ENCODE assay signal across 19 cellular contexts in the genomic region with DNA sequence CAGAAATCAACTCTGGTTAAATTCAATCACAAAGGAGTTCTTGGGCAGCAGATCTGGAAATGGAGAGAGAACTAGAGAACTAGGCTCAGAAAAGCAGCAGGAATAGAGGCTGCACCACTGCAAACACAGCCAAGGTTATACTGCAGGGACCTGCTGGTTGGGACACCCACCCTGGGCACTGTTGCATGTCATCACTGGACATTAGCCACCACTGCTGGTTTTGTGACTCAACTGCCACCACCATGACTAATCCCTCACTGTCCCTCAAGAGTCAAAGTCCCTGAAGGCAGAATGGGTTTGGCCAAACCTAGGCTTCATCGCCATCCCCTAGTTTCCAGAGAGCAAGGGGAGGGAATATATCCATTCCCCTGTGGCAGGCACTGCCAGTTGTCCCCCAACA. TPM values are rescaled to one million over a fixed set of nuclear protein-coding genes. Genes with fewer than 3 reads are reported as not detected.
A peak's percentile ranks its signal among the peaks of the same experiment; 100 is the strongest.
DNase-seq lines count a peak whose midpoint lies in the region; ATAC-seq, FAIRE-seq and TF ChIP-seq lines count a peak whose summit lies in the region.
"Had no signal": no experiment of that assay in that cellular context is flagged by ENCODE, and none has a peak within 500 bp of the region (broad histone marks: within the 10 kb centered on the region; RNA-seq: fewer than 3 reads in every experiment).

No MANE protein-coding gene starts in this region.

- CTCF ChIA-PET in CD8-positive, alpha-beta T cell (lab: Charles Lee), result no interaction called here
- CTCF ChIA-PET in activated CD8-positive, alpha-beta T cell treated with anti-CD3 and anti-CD28 coated beads, Interleukin-2, amount 10 ng/mL, durations not matched to agents 7 days and 5 days (lab: Charles Lee), result no interaction called here
- CTCF ChIA-PET in HepG2 (lab: Yijun Ruan, JAX; ENCODE audit: low intra/inter-chr PET ratio, low total read pairs), result no interaction called here

- H4K20me1 ChIP-seq in BLaER1 treated with 17β-estradiol and CSF1 and Interleukin-3, amounts not matched to agents 10 nM and 100 nM, result peaks cover 69 to 97% (median 84%) of the 10 kb centered on the region in 11 experiments
- no peaks in the 10 kb centered on the region for H4K20me1 ChIP-seq in HepG2 (ENCODE audit: insufficient read depth, low read length)

- H3K27me3 Mint-ChIP-seq in CD8-positive, alpha-beta T cell (ENCODE audit: low read depth), result no peaks in the 10 kb centered on the region
- H3K27me3 Mint-ChIP-seq in activated CD8-positive, alpha-beta T cell treated with anti-CD3 and anti-CD28 coated beads, Interleukin-2, amount 10 ng/mL, durations not matched to agents 7 days and 5 days (ENCODE audit: low read depth), result no peaks in the 10 kb centered on the region

- TF ChIP-seq CTCF in CD8-positive, alpha-beta T cell (IDR thresholded peaks at IDR 0.05), result no peak
- TF ChIP-seq CTCF in HepG2 (CRISPR knock-in tag; IDR thresholded peaks at IDR 0.05), result no peak
- TF ChIP-seq CTCF in dorsolateral prefrontal cortex (IDR thresholded peaks at IDR 0.05 in 54 of 56, conservative IDR thresholded peaks at IDR 0.05 in 2 of 56; ENCODE audit: low read depth in 1 of 56, partially characterized antibody in 56 of 56), result no peak

- ATAC-seq in CD8-positive, alpha-beta T cell, result no peak
- no peak for ATAC-seq in activated CD8-positive, alpha-beta T cell treated with anti-CD3 and anti-CD28 coated beads, Interleukin-2, amount 10 ng/mL, durations not matched to agents 7 days and 5 days
- ATAC-seq in HepG2, result peak; percentile 60

- H3K27me3 ChIP-seq in BLaER1 treated with 17β-estradiol and CSF1 and Interleukin-3, amounts not matched to agents 10 nM and 100 nM, result peaks cover 95 to 100% (median 98%) of the 10 kb centered on the region in 11 experiments
- no peaks in the 10 kb centered on the region for H3K27me3 ChIP-seq in CD8-positive, alpha-beta T cell (ENCODE audit: insufficient read depth, low read length)
- H3K27me3 ChIP-seq in HepG2 (ENCODE audit: control insufficient read depth in 1 of 2, insufficient read depth in 2 of 2, low read length in 2 of 2) (no peaks in the 10 kb centered on the region), dorsolateral prefrontal cortex (peaks cover 0 to 67% (median 10%) of the 10 kb centered on the region in 45 donors)
- H3K27me3 ChIP-seq: cardiac muscle cell, ovary, sigmoid colon, SJSA1 had no signal

- POLR2A ChIA-PET in CD8-positive, alpha-beta T cell (lab: Charles Lee), result interaction anchor here (1.0 kb wide), 1 partner anchor 40 kb away, joined by 3 read pairs; no protein-coding TSS in a partner anchor
- POLR2A ChIA-PET in activated CD8-positive, alpha-beta T cell treated with anti-CD3 and anti-CD28 coated beads, Interleukin-2, amount 10 ng/mL, durations not matched to agents 7 days and 5 days (lab: Charles Lee), result no interaction called here
- POLR2A ChIA-PET in HepG2 (lab: Yijun Ruan, JAX), result no interaction called here

- H3K4me2 ChIP-seq in BLaER1 treated with 17β-estradiol and CSF1 and Interleukin-3, amounts not matched to agents 10 nM and 100 nM, result peak overlapping the region in 6 of 11 experiments; percentile 1 to 62 (median 42); a peak in 9 of 22 replicates
- no peak overlapping the region for H3K4me2 ChIP-seq in HepG2 (ENCODE audit: low read depth, low read length)

- H3K36me3 ChIP-seq in BLaER1 treated with 17β-estradiol and CSF1 and Interleukin-3, amounts not matched to agents 10 nM and 100 nM, result peaks cover 3 to 35% (median 9%) of the 10 kb centered on the region in 11 experiments; a peak in 16 of 22 replicates
- H3K36me3 ChIP-seq in CD8-positive, alpha-beta T cell (ENCODE audit: insufficient read depth, low read length), result no peaks in the 10 kb centered on the region
- H3K36me3 ChIP-seq in HepG2 (replicated peaks in 1 of 2; ENCODE audit: control insufficient read depth in 1 of 2, insufficient read depth in 2 of 2, low read length in 2 of 2), result peaks cover 0 to 17% of the 10 kb centered on the region in 2 experiments; a peak in 3 of 5 replicates
- H3K36me3 ChIP-seq: cardiac muscle cell, ovary had no signal

- H2AFZ ChIP-seq in HepG2 (ENCODE audit: low read length), result no peak overlapping the region

- H3K9me3 ChIP-seq in BLaER1 treated with 17β-estradiol and CSF1 and Interleukin-3, amounts not matched to agents 10 nM and 100 nM (replicated peaks in 1 of 11), result no peaks in the 10 kb centered on the region
- no peaks in the 10 kb centered on the region for H3K9me3 ChIP-seq in CD8-positive, alpha-beta T cell (ENCODE audit: low read length)
- no peaks in the 10 kb centered on the region for H3K9me3 ChIP-seq in HepG2 (ENCODE audit: low read length)
- H3K9me3 ChIP-seq: ovary, sigmoid colon, SJSA1 had no signal

- no peaks in the 10 kb centered on the region for H3K9me3 Mint-ChIP-seq in CD8-positive, alpha-beta T cell
- H3K9me3 Mint-ChIP-seq in activated CD8-positive, alpha-beta T cell treated with anti-CD3 and anti-CD28 coated beads, Interleukin-2, amount 10 ng/mL, durations not matched to agents 7 days and 5 days (ENCODE audit: insufficient read depth), result no peaks in the 10 kb centered on the region

- peaks cover 41 to 65% (median 44%) of the 10 kb centered on the region in 10 experiments for H3K4me1 ChIP-seq in BLaER1 treated with 17β-estradiol and CSF1 and Interleukin-3, amounts not matched to agents 10 nM and 100 nM
- H3K4me1 ChIP-seq in CD8-positive, alpha-beta T cell (ENCODE audit: insufficient read depth, low read length), result peaks cover 38% of the 10 kb centered on the region
- peaks cover 33% of the 10 kb centered on the region for H3K4me1 ChIP-seq in HepG2 (ENCODE audit: insufficient read depth, low read length)

- H3K4me1 Mint-ChIP-seq in CD8-positive, alpha-beta T cell (ENCODE audit: low read depth), result peaks cover 66% of the 10 kb centered on the region
- peaks cover 42% of the 10 kb centered on the region for H3K4me1 Mint-ChIP-seq in activated CD8-positive, alpha-beta T cell treated with anti-CD3 and anti-CD28 coated beads, Interleukin-2, amount 10 ng/mL, durations not matched to agents 7 days and 5 days (ENCODE audit: low read depth)

- TF ChIP-seq RAD21 in HepG2 (CRISPR knock-in tag; IDR thresholded peaks at IDR 0.05), result no peak

- intact Hi-C loops in CD8-positive, alpha-beta T cell (cut with DNase I, micrococcal nuclease), result loop anchor here in 1 of 2 experiments (10.0 kb wide), 1 partner anchor 63 kb away; no protein-coding TSS in a partner anchor
- intact Hi-C loops in HepG2 (cut with micrococcal nuclease; ENCODE audit: unreplicated experiment), result loop anchor here (2.0 kb wide), 1 partner anchor 37 kb away; no protein-coding TSS in a partner anchor
- intact Hi-C loops in dorsolateral prefrontal cortex (cut with DNase I), result no loop called here

- in situ Hi-C loops in HepG2 (cut with HindIII; ENCODE audit: extremely low pct_ligation_motif_present, low pct_unique_long_range_greater_than_20kb), result no loop called here

- H3K27ac ChIP-seq in BLaER1 treated with 17β-estradiol and CSF1 and Interleukin-3, amounts not matched to agents 10 nM and 100 nM, result no peak overlapping the region
- H3K27ac ChIP-seq in CD8-positive, alpha-beta T cell (ENCODE audit: low read depth, low read length), result no peak overlapping the region
- H3K27ac ChIP-seq in HepG2 (ENCODE audit: extremely low read length, insufficient read depth, low read length) (peak overlapping the region; percentile 71), dorsolateral prefrontal cortex (peak overlapping the region in 2 of 59 donors; percentile 10 to 20)
- H3K27ac ChIP-seq: cardiac muscle cell, ovary, sigmoid colon, SJSA1 had no signal

- BruUV-seq in HepG2 (replicated peaks; lab: Mats Ljungman, UMichigan), result no TSS peak

- peak overlapping the region; percentile 69 for H3K27ac Mint-ChIP-seq in CD8-positive, alpha-beta T cell
- peak overlapping the region; percentile 67 for H3K27ac Mint-ChIP-seq in activated CD8-positive, alpha-beta T cell treated with anti-CD3 and anti-CD28 coated beads, Interleukin-2, amount 10 ng/mL, durations not matched to agents 7 days and 5 days

- no peak for FAIRE-seq in HepG2 (lab: Jason Lieb, UNC)

- peaks cover 32% of the 10 kb centered on the region for H3K79me2 ChIP-seq in HepG2 (ENCODE audit: insufficient read depth, low read length)

- TF ChIP-seq POLR2A in HepG2 (IDR thresholded peaks at IDR 0.05; ENCODE audit: insufficient read depth in 1 of 2, low read depth in 2 of 2, low read length in 2 of 2), result no peak

- H3K9ac ChIP-seq in BLaER1 treated with 17β-estradiol and CSF1 and Interleukin-3, amounts not matched to agents 10 nM and 100 nM, result no peak overlapping the region
- no peak overlapping the region for H3K9ac ChIP-seq in HepG2 (ENCODE audit: insufficient read depth, low read depth, low read length)

- TF ChIP-seq EP300 in HepG2 (IDR thresholded peaks at IDR 0.05; ENCODE audit: low read depth in 2 of 2, low read length in 2 of 2) (no peak), HepG2 (CRISPR knock-in tag; IDR thresholded peaks at IDR 0.05; ENCODE audit: borderline replicate concordance) (no peak)

- no peak overlapping the region for H3K4me3 ChIP-seq in BLaER1 treated with 17β-estradiol and CSF1 and Interleukin-3, amounts not matched to agents 10 nM and 100 nM
- H3K4me3 ChIP-seq in CD8-positive, alpha-beta T cell (ENCODE audit: low read depth, low read length), result no peak overlapping the region
- H3K4me3 ChIP-seq in HepG2 (replicated peaks in 1 of 3; ENCODE audit: insufficient read depth in 1 of 3, low read depth in 2 of 3, low read length in 3 of 3) (no peak overlapping the region), dorsolateral prefrontal cortex (no peak overlapping the region)
- H3K4me3 ChIP-seq: cardiac muscle cell, ovary, sigmoid colon, SJSA1 had no signal

- DNase-seq in CD8-positive, alpha-beta T cell, result no peak
- no peak for DNase-seq in activated CD8-positive, alpha-beta T cell treated with anti-CD3 and anti-CD28 coated beads, Interleukin-2, amount 10 ng/mL, durations not matched to agents 7 days and 5 days
- peak; percentile 13 for DNase-seq in HepG2 (ENCODE audit: low spot score)
- no peak for DNase-seq in GF-D8 (lab: John Stamatoyannopoulos, UW)
- no peak for DNase-seq in NOMO-1 treated with dmso at 0.1 percent for 144 hours (lab: John Stamatoyannopoulos, UW; ENCODE audit: unreplicated experiment)
- DNase-seq in dorsolateral prefrontal cortex, result no peak
- DNase-seq: activated CD4-positive, CD25-positive, alpha-beta regulatory T cell treated with anti-CD3 and anti-CD28 coated beads, Interleukin-2, amount 50 U/mL, for 72 hours; activated CD8-positive, alpha-beta memory T cell treated with anti-CD3 and anti-CD28 coated beads, Interleukin-2, amount 50 U/mL, for 48 hours; effector CD4-positive, alpha-beta T cell; glutamatergic neuron; KBM-7; NCI-H526 treated with DMSO at 0.1 percent for 48 hours; ovary; sigmoid colon; stimulated activated CD4-positive, alpha-beta T cell treated with anti-CD3 and anti-CD28 coated beads, Interleukin-1b, Interleukin-23, amount 100 ng/mL, for 48 hours; T1000 had no signal

- peaks cover 60% of the 10 kb centered on the region for H3K36me3 Mint-ChIP-seq in CD8-positive, alpha-beta T cell
- H3K36me3 Mint-ChIP-seq in activated CD8-positive, alpha-beta T cell treated with anti-CD3 and anti-CD28 coated beads, Interleukin-2, amount 10 ng/mL, durations not matched to agents 7 days and 5 days (ENCODE audit: low read depth), result peaks cover 36% of the 10 kb centered on the region

- no peak overlapping the region for H3K4me3 Mint-ChIP-seq in CD8-positive, alpha-beta T cell
- H3K4me3 Mint-ChIP-seq in activated CD8-positive, alpha-beta T cell treated with anti-CD3 and anti-CD28 coated beads, Interleukin-2, amount 10 ng/mL, durations not matched to agents 7 days and 5 days, result no peak overlapping the region

- WGBS in HepG2 (ENCODE audit: low lambda C conversion rate), result no CpG with 5 or more reads among the region's 1 CpG

RNA-seq across cellular contexts. Expression of a gene that starts 38.1 kb away (rescaled TPM):
- total RNA-seq in CD8-positive, alpha-beta T cell, result 10 to 100 TPM; 84.8 to 92.5 TPM
- 100 to 1,000 TPM; 164 to 165 TPM for total RNA-seq in activated CD8-positive, alpha-beta T cell treated with anti-CD3 and anti-CD28 coated beads, Interleukin-2, amount 10 ng/mL, durations not matched to agents 7 days and 5 days
- total RNA-seq in HepG2 (2016; rRNA removed; fragmentation: Illumina TruSeq; extraction: Trizol), result 69.8 and 77.3 TPM in 2 replicates
- total RNA-seq in HepG2 (2016; cell fraction: cytosol; rRNA removed; fragmentation: Illumina TruSeq; extraction: Trizol; ENCODE audit: low read depth), result 104 and 121 TPM in 2 replicates
- total RNA-seq in HepG2 (2016; cell fraction: insoluble cytoplasmic fraction; rRNA removed; fragmentation: Illumina TruSeq; extraction: Trizol), result 57.7 and 81.1 TPM in 2 replicates
- 244 and 255 TPM in 2 replicates for total RNA-seq in HepG2 (2016; cell fraction: membrane; rRNA removed; fragmentation: Illumina TruSeq; extraction: Trizol)
- 35.1 and 36.4 TPM in 2 replicates for total RNA-seq in HepG2 (2016; cell fraction: nucleus; rRNA removed; fragmentation: Illumina TruSeq; extraction: Trizol)
- 57.7 and 83.5 TPM in 2 replicates for polyA plus RNA-seq in HepG2 (2011; rRNA removed)
- polyA plus RNA-seq in HepG2 (2011; cell fraction: cytosol; rRNA removed), result 47.6 and 67.3 TPM in 2 replicates
- 59.5 and 63.5 TPM in 2 replicates for polyA plus RNA-seq in HepG2 (2011; cell fraction: nucleus; rRNA removed)
- 65.5 and 87.1 TPM in 2 replicates for polyA plus RNA-seq in HepG2 (2012)
- 148 and 150 TPM in 2 replicates for polyA plus RNA-seq in HepG2 (2016; cell fraction: cytosol; fragmentation: Illumina TruSeq; extraction: Trizol; ENCODE audit: low read depth)
- 80.3 and 99.3 TPM in 2 replicates for polyA plus RNA-seq in HepG2 (2016; cell fraction: insoluble cytoplasmic fraction; fragmentation: Illumina TruSeq; extraction: Trizol; ENCODE audit: low read depth)
- polyA plus RNA-seq in HepG2 (2016; cell fraction: membrane; fragmentation: Illumina TruSeq; extraction: Trizol; ENCODE audit: low read depth), result 244 and 277 TPM in 2 replicates
- 93.5 and 94.6 TPM in 2 replicates for polyA plus RNA-seq in HepG2 (2016; cell fraction: nucleus; fragmentation: Illumina TruSeq; extraction: Trizol; ENCODE audit: insufficient read depth, low read depth)
- 195 and 354 TPM in 2 replicates for polyA minus RNA-seq in HepG2 (2011; rRNA and poly(A)+ RNA removed; ENCODE audit: low replicate concordance)
- polyA minus RNA-seq in HepG2 (2011; cell fraction: cytosol; rRNA and poly(A)+ RNA removed), result 79.8 and 83.1 TPM in 2 replicates
- 16.6 and 21.8 TPM in 2 replicates for polyA minus RNA-seq in HepG2 (2011; cell fraction: nucleus; rRNA and poly(A)+ RNA removed)
- 100 to 1,000 TPM in 2 of 120 experiments, 10 to 100 TPM in 118; 27.2 to 130 (median 49.0) TPM for total RNA-seq in dorsolateral prefrontal cortex

RNA-seq across cellular contexts. Expression of a gene that starts 39.7 kb away (rescaled TPM):
- 100 to 1,000 TPM; 106 to 204 TPM for total RNA-seq in CD8-positive, alpha-beta T cell
- total RNA-seq in activated CD8-positive, alpha-beta T cell treated with anti-CD3 and anti-CD28 coated beads, Interleukin-2, amount 10 ng/mL, durations not matched to agents 7 days and 5 days, result 10 to 100 TPM; 65.4 to 65.5 TPM
- 16.4 and 18.1 TPM in 2 replicates for total RNA-seq in HepG2 (2016; rRNA removed; fragmentation: Illumina TruSeq; extraction: Trizol)
- 12.6 and 12.7 TPM in 2 replicates for total RNA-seq in HepG2 (2016; cell fraction: cytosol; rRNA removed; fragmentation: Illumina TruSeq; extraction: Trizol; ENCODE audit: low read depth)
- total RNA-seq in HepG2 (2016; cell fraction: insoluble cytoplasmic fraction; rRNA removed; fragmentation: Illumina TruSeq; extraction: Trizol), result 15.3 and 17.0 TPM in 2 replicates
- 27.1 and 27.7 TPM in 2 replicates for total RNA-seq in HepG2 (2016; cell fraction: membrane; rRNA removed; fragmentation: Illumina TruSeq; extraction: Trizol)
- total RNA-seq in HepG2 (2016; cell fraction: nucleus; rRNA removed; fragmentation: Illumina TruSeq; extraction: Trizol), result 18.4 and 26.4 TPM in 2 replicates
- polyA plus RNA-seq in HepG2 (2011; rRNA removed), result 7.9 and 8.0 TPM in 2 replicates
- 4.6 and 4.7 TPM in 2 replicates for polyA plus RNA-seq in HepG2 (2011; cell fraction: cytosol; rRNA removed)
- 19.4 and 22.3 TPM in 2 replicates for polyA plus RNA-seq in HepG2 (2011; cell fraction: nucleus; rRNA removed)
- 8.3 and 9.6 TPM in 2 replicates for polyA plus RNA-seq in HepG2 (2012)
- polyA plus RNA-seq in HepG2 (2016; cell fraction: cytosol; fragmentation: Illumina TruSeq; extraction: Trizol; ENCODE audit: low read depth), result 15.2 and 15.6 TPM in 2 replicates
- 11.9 and 15.9 TPM in 2 replicates for polyA plus RNA-seq in HepG2 (2016; cell fraction: insoluble cytoplasmic fraction; fragmentation: Illumina TruSeq; extraction: Trizol; ENCODE audit: low read depth)
- polyA plus RNA-seq in HepG2 (2016; cell fraction: membrane; fragmentation: Illumina TruSeq; extraction: Trizol; ENCODE audit: low read depth), result 22.5 and 23.0 TPM in 2 replicates
- polyA plus RNA-seq in HepG2 (2016; cell fraction: nucleus; fragmentation: Illumina TruSeq; extraction: Trizol; ENCODE audit: insufficient read depth, low read depth), result 21.4 and 24.2 TPM in 2 replicates
- 17.0 and 27.8 TPM in 2 replicates for polyA minus RNA-seq in HepG2 (2011; rRNA and poly(A)+ RNA removed; ENCODE audit: low replicate concordance)
- 3.6 and 5.0 TPM in 2 replicates for polyA minus RNA-seq in HepG2 (2011; cell fraction: cytosol; rRNA and poly(A)+ RNA removed)
- 33.7 and 39.8 TPM in 2 replicates for polyA minus RNA-seq in HepG2 (2011; cell fraction: nucleus; rRNA and poly(A)+ RNA removed)
- 100 to 1,000 TPM in 13 of 120 experiments, 10 to 100 TPM in 107; 75.9 to 123 (median 90.3) TPM for total RNA-seq in dorsolateral prefrontal cortex
